ENCODE assay signal across 21 cellular contexts in the genomic region with DNA sequence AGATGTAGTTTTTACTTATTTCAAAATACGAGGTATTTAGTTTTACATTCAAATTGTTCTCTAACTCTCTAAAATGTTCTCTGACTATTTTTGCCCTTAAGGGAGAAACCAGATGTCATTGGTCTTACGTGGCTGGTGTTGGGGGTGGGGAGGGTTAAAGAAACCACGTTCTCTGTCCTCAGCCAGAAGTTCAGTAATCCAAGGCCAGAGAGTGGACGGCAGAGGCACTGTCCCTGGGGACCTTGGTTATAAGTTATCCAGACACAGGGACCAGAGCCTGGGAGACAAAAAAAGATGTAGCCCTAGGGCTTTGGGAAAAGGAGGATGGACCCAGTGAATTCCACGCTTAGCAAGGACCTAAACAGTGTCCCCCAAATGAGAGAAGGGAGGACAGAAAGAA. TPM values are rescaled to one million over a fixed set of nuclear protein-coding genes. Genes with fewer than 3 reads are reported as not detected.
DNase-seq lines count a peak whose midpoint lies in the region; ATAC-seq and TF ChIP-seq lines count a peak whose summit lies in the region.
"Had no signal": no experiment of that assay in that cellular context is flagged by ENCODE, and none has a peak within 500 bp of the region (broad histone marks: within the 10 kb centered on the region; RNA-seq: fewer than 3 reads in every experiment).

No MANE protein-coding gene starts in this region.

- CTCF ChIA-PET in activated CD8-positive, alpha-beta T cell treated with anti-CD3 and anti-CD28 coated beads for 36 hours (lab: Charles Lee) = no interaction called here

- ATAC-seq in Right ventricle myocardium inferior (peak; percentile 45), right cardiac atrium (no peak), heart left ventricle (peak; percentile 53 to 83 (median 68)), HG03175 (IDR thresholded peaks at IDR 0.05; ENCODE audit: unreplicated experiment) (no peak)
- no peak for ATAC-seq in activated CD8-positive, alpha-beta T cell treated with anti-CD3 and anti-CD28 coated beads for 36 hours
- ATAC-seq: HCT116 had no signal

- peak in 1 of 2 donors; percentile 27 for TF ChIP-seq POLR2A in heart left ventricle (IDR thresholded peaks at IDR 0.05)

- H3K27me3 Mint-ChIP-seq in osteocyte (ENCODE audit: unreplicated experiment) = no peaks in the 10 kb centered on the region
- peaks cover 7% of the 10 kb centered on the region for H3K27me3 Mint-ChIP-seq in activated CD8-positive, alpha-beta T cell treated with anti-CD3 and anti-CD28 coated beads for 36 hours

- H3K27ac ChIP-seq in right cardiac atrium (ENCODE audit: low read length) (no peak overlapping the region), heart left ventricle (peak overlapping the region; percentile 15 to 94 (median 83))
- H3K27ac ChIP-seq: 22Rv1 had no signal

- H3K4me3 ChIP-seq in right cardiac atrium (ENCODE audit: low read length) = no peak overlapping the region
- peak overlapping the region in 8 of 12 donors; percentile 38 to 61 (median 54) for H3K4me3 ChIP-seq in heart left ventricle

- POLR2A ChIA-PET in activated CD8-positive, alpha-beta T cell treated with anti-CD3 and anti-CD28 coated beads for 36 hours (lab: Charles Lee) = no interaction called here

- H3K36me3 ChIP-seq in heart left ventricle = no peaks in the 10 kb centered on the region

- H3K36me3 Mint-ChIP-seq in osteocyte (ENCODE audit: unreplicated experiment) = no peaks in the 10 kb centered on the region
- H3K36me3 Mint-ChIP-seq in activated CD8-positive, alpha-beta T cell treated with anti-CD3 and anti-CD28 coated beads for 36 hours (ENCODE audit: low read depth) = no peaks in the 10 kb centered on the region
- H3K36me3 Mint-ChIP-seq: CD4-positive, alpha-beta memory T cell had no signal

- no peaks in the 10 kb centered on the region for H3K9me3 Mint-ChIP-seq in osteocyte (ENCODE audit: unreplicated experiment)
- H3K9me3 Mint-ChIP-seq in activated CD8-positive, alpha-beta T cell treated with anti-CD3 and anti-CD28 coated beads for 36 hours = no peaks in the 10 kb centered on the region
- H3K9me3 Mint-ChIP-seq: CD4-positive, alpha-beta memory T cell had no signal

- H3K4me1 ChIP-seq in right cardiac atrium (ENCODE audit: control insufficient read depth, insufficient read depth, low read length) = no peaks in the 10 kb centered on the region
- H3K4me1 ChIP-seq in heart left ventricle = peaks cover 11 to 65% (median 32%) of the 10 kb centered on the region in 12 donors

- TF ChIP-seq CTCF in heart left ventricle (IDR thresholded peaks at IDR 0.05) (no peak), osteocyte (IDR thresholded peaks at IDR 0.05) (no peak)
- TF ChIP-seq CTCF in activated CD8-positive, alpha-beta T cell treated with anti-CD3 and anti-CD28 coated beads for 36 hours (IDR thresholded peaks at IDR 0.05) = no peak

- DNase-seq in Right ventricle myocardium inferior (ENCODE audit: missing footprints) (no peak), right cardiac atrium (no peak), heart left ventricle (peak; percentile 60 to 81 (median 68)), osteocyte (ENCODE audit: extremely low spot score, unreplicated experiment) (no peak), DMS153 treated with DMSO at 0.1 percent for 48 hours (lab: John Stamatoyannopoulos, UW; ENCODE audit: unreplicated experiment) (no peak), NOMO-1 (lab: John Stamatoyannopoulos, UW; ENCODE audit: unreplicated experiment in 2 of 2) (no peak)
- DNase-seq in activated CD8-positive, alpha-beta T cell treated with anti-CD3 and anti-CD28 coated beads for 36 hours = no peak
- DNase-seq: Calu3; CD4-positive, alpha-beta memory T cell; NCI-H1417; NCI-H2081; NCI-H748 treated with DMSO at 0.1 percent for 48 hours had no signal

- H3K27me3 ChIP-seq in right cardiac atrium (ENCODE audit: control insufficient read depth, insufficient read depth) (no peaks in the 10 kb centered on the region), heart left ventricle (no peaks in the 10 kb centered on the region)

- H3K9me3 ChIP-seq in right cardiac atrium (ENCODE audit: control insufficient read depth, low read length) (no peaks in the 10 kb centered on the region), heart left ventricle (no peaks in the 10 kb centered on the region)

- no peak overlapping the region for H3K4me3 Mint-ChIP-seq in osteocyte (ENCODE audit: unreplicated experiment)
- H3K4me3 Mint-ChIP-seq in activated CD8-positive, alpha-beta T cell treated with anti-CD3 and anti-CD28 coated beads for 36 hours = no peak overlapping the region
- H3K4me3 Mint-ChIP-seq: CD4-positive, alpha-beta memory T cell; IgD-negative memory B cell had no signal

- intact Hi-C loops in Right ventricle myocardium inferior (cut with DNase I) (no loop called here), right cardiac atrium (cut with DNase I) (no loop called here), heart left ventricle (cut with DNase I) (no loop called here)
- intact Hi-C loops in activated CD8-positive, alpha-beta T cell treated with anti-CD3 and anti-CD28 coated beads for 36 hours (cut with micrococcal nuclease) = no loop called here

- 26% methylated on average over 5 of the region's 5 CpGs for WGBS in right cardiac atrium
- WGBS in heart left ventricle, 4 donors = 14 to 37% (median 15%) methylated on average over 5 of the region's 5 CpGs

- H3K4me1 Mint-ChIP-seq in osteocyte (ENCODE audit: unreplicated experiment) = peaks cover 56% of the 10 kb centered on the region
- no peaks in the 10 kb centered on the region for H3K4me1 Mint-ChIP-seq in activated CD8-positive, alpha-beta T cell treated with anti-CD3 and anti-CD28 coated beads for 36 hours (ENCODE audit: low read depth)
- H3K4me1 Mint-ChIP-seq: CD4-positive, alpha-beta memory T cell; IgD-negative memory B cell had no signal

- H3K27ac Mint-ChIP-seq in osteocyte (ENCODE audit: unreplicated experiment) = peak overlapping the region; percentile 70
- no peak overlapping the region for H3K27ac Mint-ChIP-seq in activated CD8-positive, alpha-beta T cell treated with anti-CD3 and anti-CD28 coated beads for 36 hours
- H3K27ac Mint-ChIP-seq: CD4-positive, alpha-beta memory T cell; IgD-negative memory B cell had no signal

RNA-seq across cellular contexts. Expression of a gene that starts 0.7 kb away (rescaled TPM):
- total RNA-seq in Right ventricle myocardium inferior (1.9 TPM), right cardiac atrium (under 1 TPM; 0.22 to 0.63 (median 0.24) TPM), heart left ventricle (1 to 10 TPM in 8 of 9 donors, under 1 TPM in 1; 0.69 to 4.3 (median 2.2) TPM), osteocyte (0.81 and 1.1 TPM in 2 replicates)
- polyA plus RNA-seq in right cardiac atrium (0.45 TPM), heart left ventricle (1 to 10 TPM; 1.8 to 2.1 TPM)
- total RNA-seq in activated CD8-positive, alpha-beta T cell treated with anti-CD3 and anti-CD28 coated beads for 36 hours = not detected
- total RNA-seq: Calu3; CD4-positive, alpha-beta memory T cell; G401; HT1080; NCI-H460 had no signal
- polyA plus RNA-seq: BJ; CD4-positive, alpha-beta memory T cell; IgD-negative memory B cell had no signal

RNA-seq across cellular contexts. Expression of a gene that starts 5.8 kb away (rescaled TPM):
- total RNA-seq in Right ventricle myocardium inferior = not detected
- not detected for total RNA-seq in right cardiac atrium
- polyA plus RNA-seq in right cardiac atrium = not detected
- not detected for total RNA-seq in heart left ventricle
- not detected for polyA plus RNA-seq in heart left ventricle
- total RNA-seq in osteocyte = not detected in 2 replicates
- not detected for total RNA-seq in activated CD8-positive, alpha-beta T cell treated with anti-CD3 and anti-CD28 coated beads for 36 hours
- total RNA-seq: Calu3; CD4-positive, alpha-beta memory T cell; G401; HT1080; NCI-H460 had no signal
- polyA plus RNA-seq: AG04450; BJ; CD4-positive, alpha-beta memory T cell; IgD-negative memory B cell had no signal

RNA-seq across cellular contexts. Expression of a gene that starts 35.1 kb away (rescaled TPM):
- total RNA-seq in Right ventricle myocardium inferior (11.6 TPM), right cardiac atrium (10 to 100 TPM in 3 of 4 donors, 1 to 10 TPM in 1; 10.0 to 12.4 (median 10.8) TPM), heart left ventricle (10 to 100 TPM in 5 of 9 donors, 1 to 10 TPM in 4; 7.5 to 14.1 (median 10.2) TPM), osteocyte (10.7 and 13.8 TPM in 2 replicates)
- polyA plus RNA-seq in right cardiac atrium (6.5 TPM), heart left ventricle (1 to 10 TPM; 3.8 to 8.3 TPM)
- 10 to 100 TPM; 10.2 to 11.4 TPM for total RNA-seq in activated CD8-positive, alpha-beta T cell treated with anti-CD3 and anti-CD28 coated beads for 36 hours

RNA-seq across cellular contexts. Expression of a gene that starts 49.2 kb away (rescaled TPM):
- total RNA-seq in Right ventricle myocardium inferior (not detected), right cardiac atrium (not detected), heart left ventricle (not detected), osteocyte (not detected in 2 replicates)
- polyA plus RNA-seq in right cardiac atrium (not detected), heart left ventricle (not detected)
- not detected for total RNA-seq in activated CD8-positive, alpha-beta T cell treated with anti-CD3 and anti-CD28 coated beads for 36 hours
- total RNA-seq: Calu3; CD4-positive, alpha-beta memory T cell; G401; HT1080; NCI-H460 had no signal
- polyA plus RNA-seq: AG04450, BJ, IgD-negative memory B cell had no signal

RNA-seq across cellular contexts. Expression of a gene that starts 54.6 kb away (rescaled TPM):
- total RNA-seq in Right ventricle myocardium inferior = 0.30 TPM
- total RNA-seq in right cardiac atrium = not detected
- 0.05 TPM for polyA plus RNA-seq in right cardiac atrium
- total RNA-seq in heart left ventricle = under 1 TPM in 5 of 9 donors, not detected in 4; 0.10 to 0.50 (median 0.30) TPM
- polyA plus RNA-seq in heart left ventricle = under 1 TPM; 0.08 to 0.11 TPM
- 0.40 and 0.76 TPM in 2 replicates for total RNA-seq in osteocyte
- not detected for total RNA-seq in activated CD8-positive, alpha-beta T cell treated with anti-CD3 and anti-CD28 coated beads for 36 hours
- total RNA-seq: Calu3; CD4-positive, alpha-beta memory T cell; G401; HT1080; NCI-H460 had no signal
- polyA plus RNA-seq: BJ; CD4-positive, alpha-beta memory T cell; IgD-negative memory B cell had no signal

Comparison
In these comparisons a context has a peak if more than half of its experiments do, and no peak if none do; other contexts are left out.
1. ATAC-seq: peak in Right ventricle myocardium inferior (single experiment) and heart left ventricle (4 of 4); none in right cardiac atrium (0 of 2), activated CD8-positive, alpha-beta T cell treated with anti-CD3 and anti-CD28 coated beads for 36 hours (single experiment) and HG03175 (single experiment).
2. DNase-seq: peak in heart left ventricle (5 of 5); none in Right ventricle myocardium inferior (single experiment), right cardiac atrium (0 of 3), osteocyte (single experiment), DMS153 treated with DMSO at 0.1 percent for 48 hours (single experiment), activated CD8-positive, alpha-beta T cell treated with anti-CD3 and anti-CD28 coated beads for 36 hours (single experiment) and NOMO-1 (0 of 2).